Comparison of ENCODE assay signal across 18 cellular contexts in genomic region chr14:37697489-37698121, GRCh38.
DNase-seq lines count a peak whose midpoint lies in the region; ATAC-seq and TF ChIP-seq lines count a peak whose summit lies in the region.
"Had no signal": no experiment of that assay in that cellular context is flagged by ENCODE, and none has a peak within 500 bp of the region (broad histone marks: within the 10 kb centered on the region; RNA-seq: fewer than 3 reads in every experiment).

No MANE protein-coding gene starts in this region.

- peaks cover 4% of the 10 kb centered on the region; the same call in 1 of the 2 replicates for H3F3A ChIP-seq in PC-9 (ENCODE audit: insufficient read depth, low read depth)

- H3K4me1 ChIP-seq in PC-9 (replicated peaks; ENCODE audit: insufficient read depth) = peaks cover 10% of the 10 kb centered on the region
- H3K4me1 ChIP-seq: heart right ventricle, upper lobe of left lung had no signal

- TF ChIP-seq CTCF in PC-9 (conservative IDR thresholded peaks at IDR 0.05) = no peak
- TF ChIP-seq CTCF in fibroblast of mammary gland (conservative IDR thresholded peaks at IDR 0.05; ENCODE audit: control insufficient read depth, insufficient read depth, low read depth, low read length) = no peak
- TF ChIP-seq CTCF in retinal pigment epithelial cell (conservative IDR thresholded peaks at IDR 0.05; ENCODE audit: low read depth, low read length) = no peak

- no peak overlapping the region; the same call in 1 of the 2 replicates for H3K27ac ChIP-seq in PC-9
- H3K27ac ChIP-seq: heart right ventricle, right lobe of liver, upper lobe of left lung had no signal

- H2AFZ ChIP-seq in PC-9 = no peak overlapping the region

- peak overlapping the region; percentile 28; the same call in 1 of the 2 replicates for H3K4me2 ChIP-seq in PC-9

- CTCF ChIA-PET in PC-9 (lab: Charles Lee) = interaction anchor here (0.7 kb wide), 1 partner anchor 12 kb away, joined by 3 read pairs; no protein-coding TSS in a partner anchor

- intact Hi-C loops in PC-9 (cut with micrococcal nuclease; ENCODE audit: unreplicated experiment) = loop anchor here (5.0 kb wide), 1 partner anchor 100 kb away; the partner anchor contains the start of genes FOXA1 and TTC6
- intact Hi-C loops in posterior vena cava (cut with DNase I) = no loop called here

- POLR2A ChIA-PET in PC-9 (lab: Charles Lee; ENCODE audit: unreplicated experiment) = interaction anchor here (0.6 kb wide), 2 partner anchors 13 to 112 kb away, joined by 3 to 4 read pairs; no protein-coding TSS in a partner anchor

- no TSS peak for BruUV-seq in PC-9 (replicated peaks; lab: Mats Ljungman, UMichigan)

- DNase-seq in EL (peak; percentile 81), PC-9 (peak in 1 of 2 experiments; percentile 73), fibroblast of mammary gland (ENCODE audit: low read depth) (peak; percentile 26), retinal pigment epithelial cell (ENCODE audit: low read depth) (peak; percentile 76), UCSD-AML1 (lab: John Stamatoyannopoulos, UW; ENCODE audit: unreplicated experiment) (no peak), posterior vena cava (ENCODE audit: low spot score) (no peak)
- DNase-seq: activated CD4-positive, alpha-beta T cell treated with anti-CD3 and anti-CD28 coated beads for 4 hours; aorta; CD4-positive, alpha-beta T cell; heart right ventricle; KBM-7; natural killer cell; NCI-H146; NCI-H510A; right lobe of liver; stimulated activated naive B cell treated with anti-CD40 and anti-IgM and Interleukin-4, amounts not matched to agents 10 μg/mL and 1 μg/mL and 100 μg/mL, for 72 hours; upper lobe of left lung had no signal

- no peak for ATAC-seq in HG02885 (IDR thresholded peaks at IDR 0.05; ENCODE audit: poor library complexity, unreplicated experiment)
- ATAC-seq: heart right ventricle; natural killer cell; stimulated activated naive B cell treated with anti-CD40 and anti-IgM and Interleukin-4, amounts not matched to agents 10 μg/mL and 1 μg/mL and 100 μg/mL, for 72 hours had no signal

- no peaks in the 10 kb centered on the region for H3K79me2 ChIP-seq in PC-9 (ENCODE audit: low read depth)

- no peak overlapping the region for H3K4me3 ChIP-seq in PC-9
- no peak overlapping the region for H3K4me3 ChIP-seq in fibroblast of mammary gland (ENCODE audit: control insufficient read depth, low read depth, low read length)
- H3K4me3 ChIP-seq in retinal pigment epithelial cell (ENCODE audit: low read length) = no peak overlapping the region
- H3K4me3 ChIP-seq: heart right ventricle, right lobe of liver, upper lobe of left lung had no signal

- no peaks in the 10 kb centered on the region for H3K27me3 ChIP-seq in PC-9 (ENCODE audit: insufficient read depth, low read depth)
- H3K27me3 ChIP-seq: heart right ventricle, right lobe of liver, upper lobe of left lung had no signal

- no peaks in the 10 kb centered on the region for H4K20me1 ChIP-seq in PC-9 (ENCODE audit: insufficient read depth)

- no peaks in the 10 kb centered on the region for H3K36me3 ChIP-seq in PC-9 (ENCODE audit: low read depth)
- H3K36me3 ChIP-seq: heart right ventricle, right lobe of liver, upper lobe of left lung had no signal

- H3K9me3 ChIP-seq in PC-9 (ENCODE audit: insufficient read depth, low read depth) = no peaks in the 10 kb centered on the region
- H3K9me3 ChIP-seq: right lobe of liver, upper lobe of left lung had no signal

- H3K9me2 ChIP-seq in PC-9 (ENCODE audit: insufficient read depth) = no peaks in the 10 kb centered on the region

Comparison
In these comparisons a context has a peak if more than half of its experiments do, and no peak if none do; other contexts are left out.
1. DNase-seq: peak in EL (single experiment), fibroblast of mammary gland (single experiment) and retinal pigment epithelial cell (single experiment); none in UCSD-AML1 (single experiment) and posterior vena cava (single experiment).